8 cellular contexts compared by ENCODE assay signal in the genomic region with DNA sequence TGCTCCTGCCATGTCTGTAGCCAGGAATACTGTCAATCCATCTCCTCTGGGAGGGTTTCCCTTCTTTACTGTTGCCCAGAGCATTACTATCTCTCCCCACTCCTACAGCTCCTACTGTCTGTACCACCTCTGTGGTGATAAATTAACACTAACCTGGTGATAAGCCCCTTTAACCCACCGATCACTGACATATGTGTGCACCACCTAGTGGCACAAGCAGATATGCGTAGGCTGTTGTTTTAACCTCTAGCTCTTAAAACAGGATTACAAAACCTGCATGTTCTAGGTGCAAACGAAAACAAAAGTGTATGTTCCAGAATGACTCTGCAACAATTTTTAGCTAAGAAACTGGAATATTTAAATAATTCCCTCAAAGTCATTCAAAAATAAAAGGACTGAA.
DNase-seq lines count a peak whose midpoint lies in the region; ATAC-seq, FAIRE-seq and TF ChIP-seq lines count a peak whose summit lies in the region.

No MANE protein-coding gene starts in this region.

- ATAC-seq in GM18907 (IDR thresholded peaks at IDR 0.05; ENCODE audit: unreplicated experiment): peak; percentile 73

- TF ChIP-seq CTCF in AG10803 (conservative IDR thresholded peaks at IDR 0.05; ENCODE audit: low read length): peak; percentile 54
- peak in 5 of 6 experiments; percentile 23 to 60 (median 38) for TF ChIP-seq CTCF in esophagus squamous epithelium (IDR thresholded peaks at IDR 0.05)
- TF ChIP-seq CTCF in stomach (IDR thresholded peaks at IDR 0.05): peak in 3 of 7 experiments; percentile 14 to 30 (median 24)

- no peaks in the 10 kb centered on the region for H3K36me3 ChIP-seq in esophagus squamous epithelium
- H3K36me3 ChIP-seq in stomach: no peaks in the 10 kb centered on the region

- H3K4me3 ChIP-seq in AG10803 (ENCODE audit: low read length) (no peak overlapping the region), esophagus squamous epithelium (no peak overlapping the region), stomach (no peak overlapping the region)

- H3K9me3 ChIP-seq in esophagus squamous epithelium (no peaks in the 10 kb centered on the region), stomach (no peaks in the 10 kb centered on the region)

- intact Hi-C loops in esophagus squamous epithelium (cut with DNase I) (no loop called here), stomach (cut with DNase I; ENCODE audit: low total_unique reads) (no loop called here)

- peaks cover 0 to 3% (median 0%) of the 10 kb centered on the region in 4 donors for H3K27me3 ChIP-seq in esophagus squamous epithelium
- H3K27me3 ChIP-seq in stomach: no peaks in the 10 kb centered on the region

- no peak for TF ChIP-seq EP300 in stomach (IDR thresholded peaks at IDR 0.05)

- no peak for TF ChIP-seq POLR2A in esophagus squamous epithelium (IDR thresholded peaks at IDR 0.05)
- TF ChIP-seq POLR2A in H54 (IDR thresholded peaks at IDR 0.05; ENCODE audit: low read depth, low read length): no peak
- TF ChIP-seq POLR2A in stomach (IDR thresholded peaks at IDR 0.05): no peak

- FAIRE-seq in H54 (lab: Jason Lieb, UNC): no peak

- WGBS in esophagus squamous epithelium, 2 donors: 13 to 18% methylated on average over 3 of the region's 3 CpGs
- 7 to 34% (median 10%) methylated on average over 3 of the region's 3 CpGs for WGBS in stomach, 5 donors

- H3K4me1 ChIP-seq in esophagus squamous epithelium (peaks cover 0 to 13% (median under 1%) of the 10 kb centered on the region in 3 donors), stomach (peaks cover 0 to 3% (median 0%) of the 10 kb centered on the region in 4 donors)

- DNase-seq in AG10803 (ENCODE audit: low read depth): no peak
- DNase-seq in MV-4-11 (lab: John Stamatoyannopoulos, UW): peak; percentile 15
- DNase-seq in esophagus squamous epithelium (lab: John Stamatoyannopoulos, UW): no peak
- no peak for DNase-seq in H54 (ENCODE audit: insufficient read length, low spot score)
- no peak for DNase-seq in stomach
- no peak for DNase-seq in stimulated activated CD4-positive, alpha-beta T cell treated with anti-CD3 and anti-CD28 coated beads, Interleukin-2, amount 100 ng/mL, for 48 hours
- DNase-seq in activated naive CD4-positive, alpha-beta T cell treated with Interleukin-2 at 50 U/mL for 16 hours: no peak

- H3K27ac ChIP-seq in esophagus squamous epithelium (no peak overlapping the region), stomach (no peak overlapping the region)
